15 cellular contexts compared by ENCODE assay signal in the genomic region with DNA sequence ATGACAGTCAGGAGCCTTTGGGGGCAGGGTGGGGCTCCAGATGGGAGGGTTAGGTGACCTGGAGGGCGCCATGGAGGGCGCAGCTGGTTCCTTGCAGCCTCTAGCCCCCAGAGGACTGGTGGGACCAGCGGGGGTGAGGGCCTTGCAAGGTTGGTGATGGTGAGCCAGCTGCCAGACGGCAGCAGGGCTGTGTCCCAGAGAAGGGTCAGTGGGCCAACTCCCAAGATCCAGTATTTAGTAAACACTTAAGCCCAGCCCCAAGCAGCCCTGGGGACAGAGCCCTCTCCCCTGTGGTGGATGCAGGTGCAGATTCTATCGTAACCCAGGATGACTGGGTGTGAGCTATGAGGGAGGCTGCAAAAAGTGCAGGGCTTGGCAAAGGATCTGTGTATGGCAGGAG. TPM values are rescaled to one million over a fixed set of nuclear protein-coding genes. Genes with fewer than 3 reads are reported as not detected.
A peak's percentile ranks its signal among the peaks of the same experiment; 100 is the strongest.
DNase-seq lines count a peak whose midpoint lies in the region; ATAC-seq, FAIRE-seq and TF ChIP-seq lines count a peak whose summit lies in the region.
"Had no signal": no experiment of that assay in that cellular context is flagged by ENCODE, and none has a peak within 500 bp of the region (broad histone marks: within the 10 kb centered on the region; RNA-seq: fewer than 3 reads in every experiment).

No MANE protein-coding gene starts in this region.

- no peak overlapping the region for H3K9ac ChIP-seq in astrocyte (ENCODE audit: low read length)

- no peak for TF ChIP-seq POLR2A in A549 (IDR thresholded peaks at IDR 0.05; ENCODE audit: low read length)
- TF ChIP-seq POLR2A in testis (IDR thresholded peaks at IDR 0.05), result no peak

- no peaks in the 10 kb centered on the region for H3K36me3 ChIP-seq in astrocyte (ENCODE audit: insufficient read depth, low read length)
- no peaks in the 10 kb centered on the region for H3K36me3 ChIP-seq in testis (ENCODE audit: low read depth, missing control alignments)
- H3K36me3 ChIP-seq: SJCRH30 had no signal

- no peaks in the 10 kb centered on the region for H3K79me2 ChIP-seq in astrocyte (ENCODE audit: insufficient read depth, low read length)

- H3K4me2 ChIP-seq in A549, result peak overlapping the region; percentile 68
- H3K4me2 ChIP-seq in astrocyte (ENCODE audit: low read length), result no peak overlapping the region

- H3K4me1 Mint-ChIP-seq in astrocyte (ENCODE audit: low read depth, unreplicated experiment), result peaks cover 22% of the 10 kb centered on the region
- H3K4me1 Mint-ChIP-seq in nephron progenitor cell, result peaks cover 27% of the 10 kb centered on the region

- no peaks in the 10 kb centered on the region for H3K9me3 ChIP-seq in A549
- H3K9me3 ChIP-seq in astrocyte (ENCODE audit: insufficient read depth, low read depth, low read length), result no peaks in the 10 kb centered on the region
- H3K9me3 ChIP-seq in testis, result no peaks in the 10 kb centered on the region
- H3K9me3 ChIP-seq: SJCRH30 had no signal

- no peaks in the 10 kb centered on the region for H4K20me1 ChIP-seq in astrocyte (ENCODE audit: insufficient read depth, low read length)

- TF ChIP-seq EP300 in A549 (IDR thresholded peaks at IDR 0.05), result no peak

- H3K27ac ChIP-seq in A549 (peak overlapping the region; percentile 53 to 82; a peak in 5 of 6 replicates), astrocyte (ENCODE audit: low read depth, low read length) (no peak overlapping the region), testis (no peak overlapping the region)
- H3K27ac ChIP-seq: SJCRH30 had no signal

- DNase-seq in A549 (ENCODE audit: low read depth in 1 of 2, low spot score in 1 of 2) (no peak), ELF-1 (ENCODE audit: low read depth, low spot score) (peak; percentile 49), astrocyte (ENCODE audit: low read depth) (no peak), nephron progenitor cell (no peak), SK-N-DZ (ENCODE audit: low spot score) (no peak), testis (no peak), OCI-M1 (lab: John Stamatoyannopoulos, UW) (no peak)
- DNase-seq: ACHN, C1 segment of cervical spinal cord, DMS79, KBM-7, MV-4-11, NCI-H1694 treated with DMSO at 0.1 percent for 48 hours, SJCRH30 had no signal

- peaks cover 38% of the 10 kb centered on the region for H3K4me1 ChIP-seq in A549
- peaks cover 4% of the 10 kb centered on the region for H3K4me1 ChIP-seq in astrocyte (ENCODE audit: insufficient read depth, low read length)
- H3K4me1 ChIP-seq in testis, result peaks cover 6% of the 10 kb centered on the region

- H3K4me3 Mint-ChIP-seq in astrocyte (ENCODE audit: unreplicated experiment) (no peak overlapping the region), nephron progenitor cell (no peak overlapping the region)

- H3K4me3 ChIP-seq in A549 (no peak overlapping the region), astrocyte (ENCODE audit: insufficient read depth, low read depth, low read length) (no peak overlapping the region), testis (no peak overlapping the region)
- H3K4me3 ChIP-seq: SJCRH30 had no signal

- H3K27me3 ChIP-seq in astrocyte (ENCODE audit: insufficient read depth, low read length), result no peaks in the 10 kb centered on the region
- no peaks in the 10 kb centered on the region for H3K27me3 ChIP-seq in testis
- H3K27me3 ChIP-seq: SJCRH30 had no signal

- CTCF ChIA-PET in A549 (lab: Yijun Ruan, JAX), result interaction anchor here (0.6 to 3.7 kb wide), 7 partner anchors 9 to 376 kb away, joined by 3 to 13 read pairs (median 4); no protein-coding TSS in a partner anchor

- intact Hi-C loops in testis (cut with DNase I; ENCODE audit: low total_unique reads), result no loop called here

- FAIRE-seq in A549 (lab: Jason Lieb, UNC) (no peak), astrocyte (lab: Jason Lieb, UNC) (no peak)

- H3K27me3 Mint-ChIP-seq in astrocyte (ENCODE audit: low read depth, unreplicated experiment) (peaks cover 10% of the 10 kb centered on the region), nephron progenitor cell (ENCODE audit: low read depth, poor library complexity) (peaks cover 48% of the 10 kb centered on the region)

- ATAC-seq in A549 (no peak), HG02571 (IDR thresholded peaks at IDR 0.05; ENCODE audit: unreplicated experiment) (no peak)

- H2AFZ ChIP-seq in astrocyte (ENCODE audit: low read depth, low read length), result no peak overlapping the region

- H3K9me3 Mint-ChIP-seq in astrocyte (ENCODE audit: unreplicated experiment) (no peaks in the 10 kb centered on the region), nephron progenitor cell (no peaks in the 10 kb centered on the region)

- 82% methylated on average over 5 of the region's 5 CpGs for WGBS in A549 (ENCODE audit: missing lambda C conversion rate)
- WGBS in testis, 2 donors, result 75 to 86% methylated on average over 5 of the region's 5 CpGs

- H3K36me3 Mint-ChIP-seq in astrocyte (ENCODE audit: low read depth, unreplicated experiment), result no peaks in the 10 kb centered on the region
- H3K36me3 Mint-ChIP-seq in nephron progenitor cell (ENCODE audit: low read depth), result no peaks in the 10 kb centered on the region

- TF ChIP-seq CTCF in A549 (IDR thresholded peaks at IDR 0.05), result no peak
- no peak for TF ChIP-seq CTCF in astrocyte (IDR thresholded peaks at IDR 0.05; ENCODE audit: insufficient read depth, low read depth, low read length)
- TF ChIP-seq CTCF in nephron progenitor cell (IDR thresholded peaks at IDR 0.05), result no peak
- no peak for TF ChIP-seq CTCF in testis (IDR thresholded peaks at IDR 0.05)

- no peak for TF ChIP-seq RAD21 in A549 (conservative IDR thresholded peaks at IDR 0.05 in 1 of 2, IDR thresholded peaks at IDR 0.05 in 1 of 2)

- H3K27ac Mint-ChIP-seq in astrocyte (ENCODE audit: unreplicated experiment) (peak overlapping the region; percentile 10), nephron progenitor cell (peak overlapping the region; percentile 32)

- POLR2A ChIA-PET in A549 (lab: Yijun Ruan, JAX), result no interaction called here

TF ChIP-seq in A549, 52 proteins besides CTCF, POLR2A, EP300 and RAD21:
- TF ChIP-seq ZFP36 (IDR thresholded peaks at IDR 0.05; ENCODE audit: borderline replicate concordance, partially characterized antibody) (no peak), FOSB (CRISPR knock-in tag; IDR thresholded peaks at IDR 0.05) (no peak), MYC (IDR thresholded peaks at IDR 0.05; ENCODE audit: borderline replicate concordance, low read length) (no peak), HDAC2 (IDR thresholded peaks at IDR 0.05) (no peak), CEBPB (IDR thresholded peaks at IDR 0.05) (no peak), KDM1A (IDR thresholded peaks at IDR 0.05; ENCODE audit: low read depth) (no peak), HEYL (CRISPR knock-in tag; IDR thresholded peaks at IDR 0.05) (no peak), RARB (CRISPR knock-in tag; IDR thresholded peaks at IDR 0.05) (no peak), ZSCAN20 (CRISPR knock-in tag; IDR thresholded peaks at IDR 0.05) (no peak), HOXB5 (CRISPR knock-in tag; IDR thresholded peaks at IDR 0.05) (no peak), POLR2AphosphoS2 (conservative IDR thresholded peaks at IDR 0.05; ENCODE audit: low read length) (no peak), KDM5A (IDR thresholded peaks at IDR 0.05) (no peak), ESRRA (IDR thresholded peaks at IDR 0.05; ENCODE audit: borderline replicate concordance, low read length) (no peak), TP53 (CRISPR knock-in tag; IDR thresholded peaks at IDR 0.05) (no peak), SREBF2 (IDR thresholded peaks at IDR 0.05) (no peak), CBX8 (IDR thresholded peaks at IDR 0.05) (no peak)
- TF ChIP-seq, protein P1, sequence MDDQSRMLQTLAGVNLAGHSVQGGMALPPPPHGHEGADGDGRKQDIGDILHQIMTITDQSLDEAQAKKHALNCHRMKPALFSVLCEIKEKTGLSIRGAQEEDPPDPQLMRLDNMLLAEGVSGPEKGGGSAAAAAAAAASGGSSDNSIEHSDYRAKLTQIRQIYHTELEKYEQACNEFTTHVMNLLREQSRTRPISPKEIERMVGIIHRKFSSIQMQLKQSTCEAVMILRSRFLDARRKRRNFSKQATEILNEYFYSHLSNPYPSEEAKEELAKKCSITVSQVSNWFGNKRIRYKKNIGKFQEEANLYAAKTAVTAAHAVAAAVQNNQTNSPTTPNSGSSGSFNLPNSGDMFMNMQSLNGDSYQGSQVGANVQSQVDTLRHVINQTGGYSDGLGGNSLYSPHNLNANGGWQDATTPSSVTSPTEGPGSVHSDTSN (IDR thresholded peaks at IDR 0.05), result no peak
- TF ChIP-seq, protein P2, sequence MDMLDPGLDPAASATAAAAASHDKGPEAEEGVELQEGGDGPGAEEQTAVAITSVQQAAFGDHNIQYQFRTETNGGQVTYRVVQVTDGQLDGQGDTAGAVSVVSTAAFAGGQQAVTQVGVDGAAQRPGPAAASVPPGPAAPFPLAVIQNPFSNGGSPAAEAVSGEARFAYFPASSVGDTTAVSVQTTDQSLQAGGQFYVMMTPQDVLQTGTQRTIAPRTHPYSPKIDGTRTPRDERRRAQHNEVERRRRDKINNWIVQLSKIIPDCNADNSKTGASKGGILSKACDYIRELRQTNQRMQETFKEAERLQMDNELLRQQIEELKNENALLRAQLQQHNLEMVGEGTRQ (IDR thresholded peaks at IDR 0.05), result no peak
- TF ChIP-seq, protein P3, sequence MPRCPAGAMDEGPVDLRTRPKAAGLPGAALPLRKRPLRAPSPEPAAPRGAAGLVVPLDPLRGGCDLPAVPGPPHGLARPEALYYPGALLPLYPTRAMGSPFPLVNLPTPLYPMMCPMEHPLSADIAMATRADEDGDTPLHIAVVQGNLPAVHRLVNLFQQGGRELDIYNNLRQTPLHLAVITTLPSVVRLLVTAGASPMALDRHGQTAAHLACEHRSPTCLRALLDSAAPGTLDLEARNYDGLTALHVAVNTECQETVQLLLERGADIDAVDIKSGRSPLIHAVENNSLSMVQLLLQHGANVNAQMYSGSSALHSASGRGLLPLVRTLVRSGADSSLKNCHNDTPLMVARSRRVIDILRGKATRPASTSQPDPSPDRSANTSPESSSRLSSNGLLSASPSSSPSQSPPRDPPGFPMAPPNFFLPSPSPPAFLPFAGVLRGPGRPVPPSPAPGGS (IDR thresholded peaks at IDR 0.05), result no peak

RNA-seq across cellular contexts. Expression of a gene that starts 32.2 kb away (rescaled TPM):
- 2.9 and 3.3 TPM in 2 replicates for polyA plus RNA-seq in A549 (2011; rRNA removed)
- polyA plus RNA-seq in A549 (2012; cell fraction: cytosol; rRNA removed), result 3.5 and 6.7 TPM in 2 replicates
- 7.9 and 11.3 TPM in 2 replicates for polyA plus RNA-seq in A549 (2012; cell fraction: nucleus; rRNA removed)
- polyA plus RNA-seq in A549 (2017; fragmentation: RNase III; extraction: RNeasy Plus Mini Kit Qiagen cat#74134 plus additional on column Dnase treatment), result 1.7 to 3.0 TPM (median 2.3 TPM) in 3 replicates
- 3.0 and 3.4 TPM in 2 replicates for polyA minus RNA-seq in A549 (2011; rRNA and poly(A)+ RNA removed)
- not detected in 2 replicates for total RNA-seq in astrocyte
- polyA plus RNA-seq in SK-N-DZ (2014; cell fraction: cytosol; rRNA removed), result not detected in 2 replicates
- polyA plus RNA-seq in SK-N-DZ (2014; cell fraction: nucleus; rRNA removed), result not detected in 2 replicates
- total RNA-seq in testis, result 10 to 100 TPM in 1 of 2 donors, 1 to 10 TPM in 1; 1.7 to 11.5 TPM
- polyA plus RNA-seq in testis (ENCODE audit: insufficient read depth, low read depth, low replicate concordance), result 1.4 TPM
- total RNA-seq: SJCRH30 had no signal

Comparison
In these comparisons a context has a peak if more than half of its experiments do, and no peak if none do; other contexts are left out.
1. H3K27ac ChIP-seq: peak in A549 (2 of 2); none in astrocyte (single experiment) and testis (0 of 2).